Comparison of ENCODE assay signal across 18 cellular contexts in the genomic region with DNA sequence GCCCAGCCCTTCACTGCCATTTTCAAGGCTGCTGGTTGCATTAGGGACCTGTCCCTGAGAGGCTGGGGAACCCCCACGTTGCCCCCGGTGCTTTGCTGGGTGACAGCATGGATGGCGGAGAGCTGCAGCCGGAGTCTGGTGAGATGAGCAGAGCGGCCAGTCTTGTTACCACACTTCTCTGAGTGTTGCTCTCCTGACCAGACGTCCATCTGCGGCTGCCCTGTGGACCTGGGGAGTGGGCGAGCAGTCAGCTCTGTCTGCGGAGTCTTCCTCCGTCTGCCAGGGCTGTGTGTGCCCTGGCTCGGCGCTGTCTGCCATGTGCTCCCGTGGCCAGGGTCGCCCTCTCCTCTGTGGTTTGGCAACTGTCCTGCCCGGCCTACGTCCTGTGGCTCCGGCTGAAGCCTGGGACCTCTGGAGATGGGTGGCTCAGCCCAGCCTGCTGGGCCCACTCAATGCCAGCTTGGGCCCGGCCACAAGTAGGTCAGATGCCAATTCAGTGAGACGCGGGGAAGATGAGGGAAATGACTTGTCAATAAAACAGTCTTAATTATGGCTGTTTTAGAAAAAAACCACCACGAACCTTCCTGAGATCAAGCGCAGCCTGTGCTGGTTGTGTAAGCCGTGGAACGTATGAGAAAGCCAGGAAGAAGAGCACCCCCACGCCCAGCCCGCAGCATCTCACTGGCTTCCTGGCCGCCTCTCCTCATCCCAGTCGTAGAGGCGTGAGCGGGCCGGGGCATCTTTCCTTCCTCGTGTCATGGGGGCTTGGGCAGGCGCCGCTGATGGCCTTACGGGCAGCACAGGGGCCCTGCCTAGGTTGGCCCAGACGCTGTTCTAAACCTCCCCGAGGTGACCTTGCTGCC. TPM values are rescaled to one million over a fixed set of nuclear protein-coding genes. Genes with fewer than 3 reads are reported as not detected.
DNase-seq lines count a peak whose midpoint lies in the region; ATAC-seq and TF ChIP-seq lines count a peak whose summit lies in the region.
"Had no signal": no experiment of that assay in that cellular context is flagged by ENCODE, and none has a peak within 500 bp of the region (broad histone marks: within the 10 kb centered on the region; RNA-seq: fewer than 3 reads in every experiment).

No MANE protein-coding gene starts in this region.

- H3K27me3 Mint-ChIP-seq in chondrocyte (ENCODE audit: low read depth) (no peaks in the 10 kb centered on the region), WTC11 (ENCODE audit: low read depth) (no peaks in the 10 kb centered on the region)
- H3K27me3 Mint-ChIP-seq: activated naive CD4-positive, alpha-beta T cell treated with anti-CD3 and anti-CD28 coated beads, Interleukin-2, amount 50 U/mL, for 24 hours; naive thymus-derived CD8-positive, alpha-beta T cell had no signal

- no peaks in the 10 kb centered on the region for H3K36me3 Mint-ChIP-seq in chondrocyte (ENCODE audit: low read depth)
- H3K36me3 Mint-ChIP-seq in WTC11 = no peaks in the 10 kb centered on the region
- H3K36me3 Mint-ChIP-seq: activated naive CD4-positive, alpha-beta T cell treated with anti-CD3 and anti-CD28 coated beads, Interleukin-2, amount 50 U/mL, for 24 hours had no signal

- DNase-seq in left cardiac atrium (peak; percentile 25), left ventricle myocardium inferior (no peak), chondrocyte (ENCODE audit: low spot score) (peak; percentile 87), myocyte (ENCODE audit: low read depth) (peak; percentile 91), upper lobe of right lung (peak; percentile 87), WTC11 (ENCODE audit: low spot score) (no peak), kidney glomerular epithelial cell (lab: John Stamatoyannopoulos, UW) (no peak)
- DNase-seq in effector CD8-positive, alpha-beta T cell (lab: John Stamatoyannopoulos, UW) = no peak
- DNase-seq: activated CD4-positive, alpha-beta T cell treated with anti-CD3 and anti-CD28 coated beads for 1 hour; effector memory CD4-positive, alpha-beta T cell; naive thymus-derived CD8-positive, alpha-beta T cell; retina; stimulated activated CD4-positive, alpha-beta T cell treated with anti-CD3 and anti-CD28 coated beads, Interleukin-4, amount 100 ng/mL, for 1 hour had no signal

- TF ChIP-seq CTCF in left ventricle myocardium inferior (IDR thresholded peaks at IDR 0.05; ENCODE audit: borderline replicate concordance) (no peak), chondrocyte (IDR thresholded peaks at IDR 0.05) (no peak), upper lobe of right lung (IDR thresholded peaks at IDR 0.05) (no peak), WTC11 (IDR thresholded peaks at IDR 0.05) (no peak)

- no peaks in the 10 kb centered on the region for H3K9me3 ChIP-seq in left ventricle myocardium inferior (replicated peaks)
- no peaks in the 10 kb centered on the region for H3K9me3 ChIP-seq in upper lobe of right lung
- H3K9me3 ChIP-seq: breast epithelium, left lung had no signal

- H3K27me3 ChIP-seq in left ventricle myocardium inferior (ENCODE audit: low read depth) = no peaks in the 10 kb centered on the region
- H3K27me3 ChIP-seq in upper lobe of right lung = no peaks in the 10 kb centered on the region
- H3K27me3 ChIP-seq: breast epithelium, left lung had no signal

- H3K9me3 Mint-ChIP-seq in chondrocyte (ENCODE audit: low read depth) = no peaks in the 10 kb centered on the region
- no peaks in the 10 kb centered on the region for H3K9me3 Mint-ChIP-seq in WTC11
- H3K9me3 Mint-ChIP-seq: activated naive CD4-positive, alpha-beta T cell treated with anti-CD3 and anti-CD28 coated beads, Interleukin-2, amount 50 U/mL, for 24 hours; naive thymus-derived CD8-positive, alpha-beta T cell; T-helper 1 cell treated with Interleukin-12 subunit alpha and Interleukin-12 subunit beta and Interleukin-4 antibody, amounts not matched to agents 30 μg/mL and 1 μg/mL, for 36 hours had no signal

- CTCF ChIA-PET in WTC11 (lab: Charles Lee) = no interaction called here

- POLR2A ChIA-PET in WTC11 (lab: Charles Lee) = no interaction called here

- H3K4me3 Mint-ChIP-seq in chondrocyte (ENCODE audit: unreplicated experiment) (no peak overlapping the region), WTC11 (no peak overlapping the region)
- H3K4me3 Mint-ChIP-seq: activated naive CD4-positive, alpha-beta T cell treated with anti-CD3 and anti-CD28 coated beads, Interleukin-2, amount 50 U/mL, for 24 hours; naive thymus-derived CD8-positive, alpha-beta T cell; T-helper 1 cell treated with Interleukin-12 subunit alpha and Interleukin-12 subunit beta and Interleukin-4 antibody, amounts not matched to agents 30 μg/mL and 1 μg/mL, for 36 hours had no signal

- H3K36me3 ChIP-seq in left ventricle myocardium inferior (peaks cover 7% of the 10 kb centered on the region), upper lobe of right lung (peaks cover 11% of the 10 kb centered on the region)
- H3K36me3 ChIP-seq: breast epithelium had no signal

- intact Hi-C loops in left cardiac atrium (cut with DNase I) (no loop called here), left ventricle myocardium inferior (cut with micrococcal nuclease) (no loop called here), upper lobe of right lung (cut with DNase I) (no loop called here)

- H3K4me1 Mint-ChIP-seq in chondrocyte (ENCODE audit: low read depth) = no peaks in the 10 kb centered on the region
- peaks cover 7% of the 10 kb centered on the region; the same call in 1 of the 2 replicates for H3K4me1 Mint-ChIP-seq in WTC11

- H3K27ac Mint-ChIP-seq in chondrocyte (ENCODE audit: unreplicated experiment) (no peak overlapping the region), WTC11 (no peak overlapping the region; the same call in 1 of the 2 replicates)
- H3K27ac Mint-ChIP-seq: activated naive CD4-positive, alpha-beta T cell treated with anti-CD3 and anti-CD28 coated beads, Interleukin-2, amount 50 U/mL, for 24 hours; naive thymus-derived CD8-positive, alpha-beta T cell; T-helper 1 cell treated with Interleukin-12 subunit alpha and Interleukin-12 subunit beta and Interleukin-4 antibody, amounts not matched to agents 30 μg/mL and 1 μg/mL, for 36 hours had no signal

- H3K4me3 ChIP-seq in left ventricle myocardium inferior (no peak overlapping the region), upper lobe of right lung (no peak overlapping the region)
- H3K4me3 ChIP-seq: breast epithelium, left lung had no signal

- no peak overlapping the region for H3K27ac ChIP-seq in left ventricle myocardium inferior (replicated peaks)
- no peak overlapping the region for H3K27ac ChIP-seq in upper lobe of right lung
- H3K27ac ChIP-seq: breast epithelium, left lung had no signal

- ATAC-seq in left cardiac atrium (no peak), upper lobe of right lung (peak; percentile 76), WTC11 (no peak)
- ATAC-seq: HCT116; left lung; naive thymus-derived CD8-positive, alpha-beta T cell had no signal

- H3K4me1 ChIP-seq in left ventricle myocardium inferior = peaks cover 47% of the 10 kb centered on the region
- H3K4me1 ChIP-seq in upper lobe of right lung = peaks cover 32% of the 10 kb centered on the region

TF ChIP-seq in WTC11, 78 proteins besides CTCF, POLR2A, EP300 and RAD21 (continues in another document):
- TF ChIP-seq ZNF671 (CRISPR knock-in tag; IDR thresholded peaks at IDR 0.05) = no peak
- TF ChIP-seq GRHL2 (CRISPR knock-in tag; IDR thresholded peaks at IDR 0.05; ENCODE audit: insufficient replicate concordance, severe bottlenecking) = no peak
- TF ChIP-seq, protein P1, sequence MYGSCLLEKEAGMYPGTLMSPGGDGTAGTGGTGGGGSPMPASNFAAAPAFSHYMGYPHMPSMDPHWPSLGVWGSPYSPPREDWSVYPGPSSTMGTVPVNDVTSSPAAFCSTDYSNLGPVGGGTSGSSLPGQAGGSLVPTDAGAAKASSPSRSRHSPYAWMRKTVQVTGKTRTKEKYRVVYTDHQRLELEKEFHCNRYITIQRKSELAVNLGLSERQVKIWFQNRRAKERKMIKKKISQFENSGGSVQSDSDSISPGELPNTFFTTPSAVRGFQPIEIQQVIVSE (CRISPR knock-in tag; IDR thresholded peaks at IDR 0.05; ENCODE audit: borderline replicate concordance) = no peak
- no peak for TF ChIP-seq NFE2L1 (CRISPR knock-in tag; IDR thresholded peaks at IDR 0.05)
- TF ChIP-seq SMAD4 (CRISPR knock-in tag; IDR thresholded peaks at IDR 0.05) = no peak
- no peak for TF ChIP-seq MXD4 (CRISPR knock-in tag; IDR thresholded peaks at IDR 0.05; ENCODE audit: borderline replicate concordance)
- TF ChIP-seq ZNF416 (CRISPR knock-in tag; IDR thresholded peaks at IDR 0.05) = no peak
- no peak for TF ChIP-seq SMAD3 (CRISPR knock-in tag; IDR thresholded peaks at IDR 0.05; ENCODE audit: borderline replicate concordance)
- TF ChIP-seq ZNF263 (CRISPR knock-in tag; IDR thresholded peaks at IDR 0.05; ENCODE audit: low read depth) = no peak
- TF ChIP-seq, protein P2, sequence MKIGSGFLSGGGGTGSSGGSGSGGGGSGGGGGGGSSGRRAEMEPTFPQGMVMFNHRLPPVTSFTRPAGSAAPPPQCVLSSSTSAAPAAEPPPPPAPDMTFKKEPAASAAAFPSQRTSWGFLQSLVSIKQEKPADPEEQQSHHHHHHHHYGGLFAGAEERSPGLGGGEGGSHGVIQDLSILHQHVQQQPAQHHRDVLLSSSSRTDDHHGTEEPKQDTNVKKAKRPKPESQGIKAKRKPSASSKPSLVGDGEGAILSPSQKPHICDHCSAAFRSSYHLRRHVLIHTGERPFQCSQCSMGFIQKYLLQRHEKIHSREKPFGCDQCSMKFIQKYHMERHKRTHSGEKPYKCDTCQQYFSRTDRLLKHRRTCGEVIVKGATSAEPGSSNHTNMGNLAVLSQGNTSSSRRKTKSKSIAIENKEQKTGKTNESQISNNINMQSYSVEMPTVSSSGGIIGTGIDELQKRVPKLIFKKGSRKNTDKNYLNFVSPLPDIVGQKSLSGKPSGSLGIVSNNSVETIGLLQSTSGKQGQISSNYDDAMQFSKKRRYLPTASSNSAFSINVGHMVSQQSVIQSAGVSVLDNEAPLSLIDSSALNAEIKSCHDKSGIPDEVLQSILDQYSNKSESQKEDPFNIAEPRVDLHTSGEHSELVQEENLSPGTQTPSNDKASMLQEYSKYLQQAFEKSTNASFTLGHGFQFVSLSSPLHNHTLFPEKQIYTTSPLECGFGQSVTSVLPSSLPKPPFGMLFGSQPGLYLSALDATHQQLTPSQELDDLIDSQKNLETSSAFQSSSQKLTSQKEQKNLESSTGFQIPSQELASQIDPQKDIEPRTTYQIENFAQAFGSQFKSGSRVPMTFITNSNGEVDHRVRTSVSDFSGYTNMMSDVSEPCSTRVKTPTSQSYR (CRISPR knock-in tag; IDR thresholded peaks at IDR 0.05) = no peak
- TF ChIP-seq CREB1 (CRISPR knock-in tag; IDR thresholded peaks at IDR 0.05) = no peak

RNA-seq across cellular contexts. Expression of a gene that starts 7.9 kb away (rescaled TPM):
- total RNA-seq in left cardiac atrium = 10 to 100 TPM; 11.6 to 15.2 TPM
- 10.2 TPM for total RNA-seq in left ventricle myocardium inferior
- 27.3 to 29.7 TPM (median 27.4 TPM) in 3 replicates for total RNA-seq in chondrocyte
- total RNA-seq in myocyte = 39.0 and 40.6 TPM in 2 replicates
- polyA plus RNA-seq in myocyte (2012) = 28.4 TPM
- total RNA-seq in upper lobe of right lung = 23.8 TPM
- 24.8 to 27.8 TPM (median 27.2 TPM) in 3 replicates for total RNA-seq in WTC11 (2021)

RNA-seq across cellular contexts. Expression of a gene that starts 29.8 kb away (rescaled TPM):
- total RNA-seq in left cardiac atrium (under 1 TPM; 0.44 to 0.65 TPM), left ventricle myocardium inferior (0.11 TPM), chondrocyte (2.8 to 4.3 TPM (median 3.1 TPM) in 3 replicates), myocyte (0.26 and 0.62 TPM in 2 replicates), upper lobe of right lung (0.81 TPM), WTC11 (2021) (5.1 to 5.4 TPM (median 5.1 TPM) in 3 replicates)
- 1.3 TPM for polyA plus RNA-seq in myocyte (2012)

Comparison
In these comparisons a context has a peak if more than half of its experiments do, and no peak if none do; other contexts are left out.
1. DNase-seq: peak in left cardiac atrium (single experiment), chondrocyte (single experiment), myocyte (single experiment) and upper lobe of right lung (single experiment); none in left ventricle myocardium inferior (single experiment), effector CD8-positive, alpha-beta T cell (single experiment), WTC11 (single experiment) and kidney glomerular epithelial cell (single experiment).